1 cellular context compared by ENCODE assay signal in genomic region chr3:143216709-143217182, GRCh38.
TF ChIP-seq lines count a peak whose summit lies in the region.

No MANE protein-coding gene starts in this region.

TF ChIP-seq in GM12878, 131 proteins besides CTCF, POLR2A, EP300 and RAD21 (continued from another document):
- TF ChIP-seq ZBTB40 (IDR thresholded peaks at IDR 0.05; ENCODE audit: borderline replicate concordance) (no peak), YY1 (IDR thresholded peaks at IDR 0.05; ENCODE audit: low read depth, low read length) (no peak), ATF7 (IDR thresholded peaks at IDR 0.05; ENCODE audit: low read depth) (no peak)
- TF ChIP-seq, protein P1, sequence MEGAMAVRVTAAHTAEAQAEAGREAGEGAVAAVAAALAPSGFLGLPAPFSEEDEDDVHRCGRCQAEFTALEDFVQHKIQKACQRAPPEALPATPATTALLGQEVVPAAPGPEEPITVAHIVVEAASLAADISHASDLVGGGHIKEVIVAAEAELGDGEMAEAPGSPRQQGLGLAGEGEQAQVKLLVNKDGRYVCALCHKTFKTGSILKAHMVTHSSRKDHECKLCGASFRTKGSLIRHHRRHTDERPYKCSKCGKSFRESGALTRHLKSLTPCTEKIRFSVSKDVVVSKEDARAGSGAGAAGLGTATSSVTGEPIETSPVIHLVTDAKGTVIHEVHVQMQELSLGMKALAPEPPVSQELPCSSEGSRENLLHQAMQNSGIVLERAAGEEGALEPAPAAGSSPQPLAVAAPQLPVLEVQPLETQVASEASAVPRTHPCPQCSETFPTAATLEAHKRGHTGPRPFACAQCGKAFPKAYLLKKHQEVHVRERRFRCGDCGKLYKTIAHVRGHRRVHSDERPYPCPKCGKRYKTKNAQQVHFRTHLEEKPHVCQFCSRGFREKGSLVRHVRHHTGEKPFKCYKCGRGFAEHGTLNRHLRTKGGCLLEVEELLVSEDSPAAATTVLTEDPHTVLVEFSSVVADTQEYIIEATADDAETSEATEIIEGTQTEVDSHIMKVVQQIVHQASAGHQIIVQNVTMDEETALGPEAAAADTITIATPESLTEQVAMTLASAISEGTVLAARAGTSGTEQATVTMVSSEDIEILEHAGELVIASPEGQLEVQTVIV (IDR thresholded peaks at IDR 0.05; ENCODE audit: borderline replicate concordance, partially characterized antibody) = no peak
TF ChIP-seq in GM12878: peak in this region for 0.
